Comparison of ENCODE assay signal across 8 cellular contexts in genomic region chr2:195532628-195533271, GRCh38.
A peak's percentile ranks its signal among the peaks of the same experiment; 100 is the strongest.
DNase-seq lines count a peak whose midpoint lies in the region; ATAC-seq, FAIRE-seq and TF ChIP-seq lines count a peak whose summit lies in the region.

No MANE protein-coding gene starts in this region.

- DNase-seq in A549 (ENCODE audit: low read depth in 1 of 2, low spot score in 1 of 2) (peak in 1 of 2 experiments; percentile 29), cerebellum (ENCODE audit: low spot score) (no peak), NCI-H1417 (lab: John Stamatoyannopoulos, UW) (no peak), head of caudate nucleus (no peak)

- TF ChIP-seq CTCF in A549 (IDR thresholded peaks at IDR 0.05), result no peak
- no peak for TF ChIP-seq CTCF in WI38 (IDR thresholded peaks at IDR 0.05; ENCODE audit: low read depth, low read length)

- ATAC-seq in A549 (peak in 1 of 2 experiments; percentile 34; a peak in 3 of 6 replicates), GM18907 (IDR thresholded peaks at IDR 0.05; ENCODE audit: unreplicated experiment) (peak; percentile 37), HG03342 (IDR thresholded peaks at IDR 0.05; ENCODE audit: unreplicated experiment) (peak; percentile 40)

- CTCF ChIA-PET in A549 (lab: Yijun Ruan, JAX), result interaction anchor here (0.8 to 2.8 kb wide), 4 partner anchors 9 to 128 kb away, joined by 3 to 22 read pairs (median 6); no protein-coding TSS in a partner anchor

- TF ChIP-seq POLR2A in A549 (IDR thresholded peaks at IDR 0.05; ENCODE audit: low read length), result no peak

- POLR2A ChIA-PET in A549 (lab: Yijun Ruan, JAX), result interaction anchor here (1.3 to 3.2 kb wide), 3 partner anchors 12 to 125 kb away, joined by 4 to 47 read pairs (median 16); partner anchors contain the start of gene SLC39A10

- H3K4me1 ChIP-seq in A549 (peaks cover 43% of the 10 kb centered on the region), mononuclear cell (ENCODE audit: insufficient read depth, low read length) (peaks cover 54% of the 10 kb centered on the region)

- H3K4me3 ChIP-seq in A549, result 0 out of 3 replicates have a peak overlapping the region, but pooled peaks have one; percentile 15
- peak overlapping the region; percentile 50 for H3K4me3 ChIP-seq in WI38 (ENCODE audit: low read depth, low read length)
- H3K4me3 ChIP-seq in mononuclear cell (ENCODE audit: low read length), result peak overlapping the region; percentile 22

- peak overlapping the region; percentile 71 to 89 for H3K27ac ChIP-seq in A549

- intact Hi-C loops in head of caudate nucleus (cut with DNase I), result no loop called here

- FAIRE-seq in A549 (lab: Jason Lieb, UNC), result no peak

- H3K4me2 ChIP-seq in A549, result peak overlapping the region; percentile 86

- 12% methylated on average over 5 of the region's 5 CpGs for WGBS in A549 (ENCODE audit: missing lambda C conversion rate)

- no peaks in the 10 kb centered on the region for H3K27me3 ChIP-seq in mononuclear cell (ENCODE audit: insufficient read depth, low read length)

- TF ChIP-seq RAD21 in A549 (conservative IDR thresholded peaks at IDR 0.05 in 1 of 2, IDR thresholded peaks at IDR 0.05 in 1 of 2), result no peak

- H3K9me3 ChIP-seq in A549 (no peaks in the 10 kb centered on the region), mononuclear cell (ENCODE audit: low read depth, low read length) (no peaks in the 10 kb centered on the region)

- TF ChIP-seq EP300 in A549 (IDR thresholded peaks at IDR 0.05), result no peak

TF ChIP-seq in A549, 52 proteins besides CTCF, POLR2A, EP300 and RAD21:
- TF ChIP-seq ZNF302 (CRISPR knock-in tag; IDR thresholded peaks at IDR 0.05), result no peak
- no peak for TF ChIP-seq HOXA7 (CRISPR knock-in tag; IDR thresholded peaks at IDR 0.05)
- TF ChIP-seq HES2 (IDR thresholded peaks at IDR 0.05), result no peak
- no peak for TF ChIP-seq JUN (IDR thresholded peaks at IDR 0.05)
- TF ChIP-seq USF2 (IDR thresholded peaks at IDR 0.05), result no peak
